ENCODE assay signal across 10 cellular contexts in genomic region chr5:1789838-1790462, GRCh38. TPM values are rescaled to one million over a fixed set of nuclear protein-coding genes. Genes with fewer than 3 reads are reported as not detected.
DNase-seq lines count a peak whose midpoint lies in the region; ATAC-seq, FAIRE-seq and TF ChIP-seq lines count a peak whose summit lies in the region.
"Had no signal": no experiment of that assay in that cellular context is flagged by ENCODE, and none has a peak within 500 bp of the region (broad histone marks: within the 10 kb centered on the region; RNA-seq: fewer than 3 reads in every experiment).

No MANE protein-coding gene starts in this region.

- H3K79me2 ChIP-seq in GM12878 (ENCODE audit: control insufficient read depth, insufficient read depth, low read length): peaks cover 2% of the 10 kb centered on the region

- H3K4me1 ChIP-seq in CD4-positive, alpha-beta memory T cell (ENCODE audit: insufficient read depth, low read length): peaks cover 46% of the 10 kb centered on the region
- H3K4me1 ChIP-seq in HUES64 (ENCODE audit: insufficient read depth, low read length): peaks cover 22% of the 10 kb centered on the region
- peaks cover 55% of the 10 kb centered on the region for H3K4me1 ChIP-seq in GM12878 (ENCODE audit: control insufficient read depth, insufficient read depth, low read length)

- H3K27ac Mint-ChIP-seq in CD4-positive, alpha-beta memory T cell: peak overlapping the region; percentile 61 to 98 (median 68)
- H3K27ac Mint-ChIP-seq in nephron progenitor cell: no peak overlapping the region

- RAD21 ChIA-PET in GM12878 (lab: Charles Lee; ENCODE audit: unreplicated experiment): interaction anchor here (1.0 kb wide), 1 partner anchor 24 kb away, joined by 3 read pairs; no protein-coding TSS in a partner anchor

- BruUV-seq in GM12878 (replicated peaks; lab: Mats Ljungman, UMichigan): TSS peak; percentile 83

- in situ Hi-C loops in GM12878 (cut with MboI): no loop called here

- FAIRE-seq in GM12878 (lab: Jason Lieb, UNC): peak; percentile 41

- POLR2A ChIA-PET in CD4-positive, alpha-beta memory T cell (lab: Charles Lee; ENCODE audit: partially characterized antibody): interaction anchor here (0.7 to 3.5 kb wide), 2 partner anchors 10 to 31 kb away, joined by 3 to 15 read pairs; partner anchors contain the start of genes MRPL36 and NDUFS6
- POLR2A ChIA-PET in GM12878 (lab: Charles Lee): interaction anchor here (1.3 to 1.8 kb wide), 2 partner anchors 10 to 11 kb away, joined by 3 to 8 read pairs; partner anchors contain the start of gene MRPL36

- H3K36me3 Mint-ChIP-seq in CD4-positive, alpha-beta memory T cell: peaks cover 0 to 6% of the 10 kb centered on the region in 2 donors
- peaks cover 4% of the 10 kb centered on the region for H3K36me3 Mint-ChIP-seq in nephron progenitor cell (ENCODE audit: low read depth)

- H3K4me2 ChIP-seq in GM12878 (ENCODE audit: control insufficient read depth, insufficient read depth): peak overlapping the region; percentile 70

- no peak overlapping the region for H3K4me3 ChIP-seq in CD4-positive, alpha-beta memory T cell (ENCODE audit: low read length in 2 of 2)
- H3K4me3 ChIP-seq in HUES64 (ENCODE audit: low read length): no peak overlapping the region
- H3K4me3 ChIP-seq in GM12878: no peak overlapping the region

- H3K4me1 Mint-ChIP-seq in CD4-positive, alpha-beta memory T cell: peaks cover 25 to 61% (median 39%) of the 10 kb centered on the region in 4 donors
- H3K4me1 Mint-ChIP-seq in nephron progenitor cell: peaks cover 46% of the 10 kb centered on the region

- intact Hi-C loops in CD4-positive, alpha-beta memory T cell (cut with micrococcal nuclease): loop anchor here (5.0 to 10.0 kb wide), 2 partner anchors 273 to 445 kb away; partner anchors contain the start of gene CLPTM1L
- intact Hi-C loops in GM12878 (cut with micrococcal nuclease; ENCODE audit: unreplicated experiment): loop anchor here (10.0 kb wide), 1 partner anchor 475 kb away; no protein-coding TSS in a partner anchor

- peak overlapping the region; percentile 48 for H2AFZ ChIP-seq in GM12878 (ENCODE audit: control insufficient read depth, low read depth, low read length)

- H3K27me3 Mint-ChIP-seq in CD4-positive, alpha-beta memory T cell: peaks cover 0 to 2% of the 10 kb centered on the region in 2 donors
- H3K27me3 Mint-ChIP-seq in nephron progenitor cell (ENCODE audit: low read depth, poor library complexity): peaks cover 12% of the 10 kb centered on the region

- H3K4me3 Mint-ChIP-seq in CD4-positive, alpha-beta memory T cell: peak overlapping the region in 6 of 8 donors; percentile 4 to 57 (median 39)
- no peak overlapping the region for H3K4me3 Mint-ChIP-seq in nephron progenitor cell

- no peak for ATAC-seq in GM12878
- ATAC-seq in GM21619 (IDR thresholded peaks at IDR 0.05; ENCODE audit: unreplicated experiment): no peak

- TF ChIP-seq CTCF in GM12878 (IDR thresholded peaks at IDR 0.05 in 2 of 3, conservative IDR thresholded peaks at IDR 0.05 in 1 of 3; ENCODE audit: control insufficient read depth in 2 of 3, extremely low read depth in 1 of 3, insufficient read depth in 1 of 3, low read depth in 3 of 3, low read length in 3 of 3) (no peak), nephron progenitor cell (IDR thresholded peaks at IDR 0.05) (no peak)

- no peaks in the 10 kb centered on the region for H3K27me3 ChIP-seq in CD4-positive, alpha-beta memory T cell (ENCODE audit: insufficient read depth, low read length)
- no peaks in the 10 kb centered on the region for H3K27me3 ChIP-seq in HUES64 (ENCODE audit: insufficient read depth, low read length)
- no peaks in the 10 kb centered on the region for H3K27me3 ChIP-seq in GM12878 (replicated peaks in 1 of 2; ENCODE audit: control insufficient read depth in 2 of 2, insufficient read depth in 2 of 2, low read length in 1 of 2)

- no peaks in the 10 kb centered on the region for H4K20me1 ChIP-seq in GM12878 (ENCODE audit: control insufficient read depth, insufficient read depth)

- TF ChIP-seq POLR2A in GM12878 (IDR thresholded peaks at IDR 0.05; ENCODE audit: low read depth, low read length): no peak

- no peak for DNase-seq in CD4-positive, alpha-beta memory T cell
- no peak for DNase-seq in GM12878 (ENCODE audit: low read depth, low spot score)
- DNase-seq in mesenteric fat pad (ENCODE audit: low spot score): peak; percentile 35
- no peak for DNase-seq in C1 segment of cervical spinal cord (lab: John Stamatoyannopoulos, UW)
- no peak for DNase-seq in kidney glomerular epithelial cell (lab: John Stamatoyannopoulos, UW)
- DNase-seq in nephron progenitor cell: no peak
- DNase-seq: activated CD4-positive, alpha-beta T cell treated with anti-CD3 and anti-CD28 coated beads, Interleukin-2, amount 50 U/mL, for 4 hours; NCI-H2171 had no signal

- WGBS in HUES64: 60% methylated on average over 10 of the region's 10 CpGs
- 63% methylated on average over 10 of the region's 10 CpGs for WGBS in GM12878 (ENCODE audit: insufficient coverage, insufficient replicate concordance, low lambda C conversion rate, missing lambda C conversion rate)

- no peaks in the 10 kb centered on the region for H3K9me3 ChIP-seq in CD4-positive, alpha-beta memory T cell (ENCODE audit: control insufficient read depth in 1 of 2, low read length in 2 of 2)
- no peaks in the 10 kb centered on the region for H3K9me3 ChIP-seq in HUES64 (ENCODE audit: insufficient read depth, low read depth, low read length)
- no peaks in the 10 kb centered on the region; the same call in 2 of the 3 replicates for H3K9me3 ChIP-seq in GM12878 (replicated peaks; ENCODE audit: control insufficient read depth, insufficient read depth, low read length)

- SMC1A ChIA-PET in GM12878 (lab: Charles Lee; ENCODE audit: uncharacterized antibody, unreplicated experiment): interaction anchor here (1.4 to 1.6 kb wide), 2 partner anchors 9 to 13 kb away, joined by 4 to 8 read pairs; partner anchors contain the start of gene MRPL36

- H3K9ac ChIP-seq in HUES64 (ENCODE audit: low read depth, low read length) (no peak overlapping the region), GM12878 (ENCODE audit: control insufficient read depth, insufficient read depth, low read length) (no peak overlapping the region)

- TF ChIP-seq RAD21 in GM12878 (IDR thresholded peaks at IDR 0.05; ENCODE audit: insufficient read depth, low read depth, low read length): no peak

- no peaks in the 10 kb centered on the region for H3K36me3 ChIP-seq in CD4-positive, alpha-beta memory T cell (ENCODE audit: insufficient read depth, low read length)
- H3K36me3 ChIP-seq in HUES64 (ENCODE audit: insufficient read depth, low read length): no peaks in the 10 kb centered on the region
- H3K36me3 ChIP-seq in GM12878 (ENCODE audit: control insufficient read depth in 2 of 2, insufficient read depth in 2 of 2, low read length in 1 of 2): no peaks in the 10 kb centered on the region

- CTCF ChIA-PET in CD4-positive, alpha-beta memory T cell (lab: Charles Lee; ENCODE audit: partially characterized antibody): interaction anchor here (0.5 kb wide), 1 partner anchor 504 kb away, joined by 3 read pairs; no protein-coding TSS in a partner anchor
- CTCF ChIA-PET in GM12878 (lab: Yijun Ruan, JAX): interaction anchor here (0.5 kb wide), 1 partner anchor 16 kb away, joined by 3 read pairs; no protein-coding TSS in a partner anchor

- H3K27ac ChIP-seq in CD4-positive, alpha-beta memory T cell (ENCODE audit: low read depth, low read length): no peak overlapping the region
- H3K27ac ChIP-seq in HUES64 (ENCODE audit: low read depth, low read length) (peak overlapping the region; percentile 21; the same call in 1 of the 2 replicates), GM12878 (ENCODE audit: control insufficient read depth, insufficient read depth) (peak overlapping the region; percentile 64)

- TF ChIP-seq EP300 in GM12878 (IDR thresholded peaks at IDR 0.05; ENCODE audit: borderline replicate concordance in 1 of 2, control insufficient read depth in 1 of 2, low read depth in 2 of 2, low read length in 2 of 2): no peak

- H3K9me3 Mint-ChIP-seq in CD4-positive, alpha-beta memory T cell: peaks cover 0 to 4% (median 0%) of the 10 kb centered on the region in 8 donors
- H3K9me3 Mint-ChIP-seq in nephron progenitor cell: no peaks in the 10 kb centered on the region

RNA-seq across cellular contexts. Expression of gene MRPL36, which starts 9.7 kb away (rescaled TPM):
- 10 to 100 TPM; 30.7 to 34.8 TPM for total RNA-seq in CD4-positive, alpha-beta memory T cell
- polyA plus RNA-seq in CD4-positive, alpha-beta memory T cell: 10 to 100 TPM; 74.6 to 85.1 TPM
- polyA plus RNA-seq in HUES64 (2013, experiment 1 of 2): 90.9 TPM
- polyA plus RNA-seq in HUES64 (2013, experiment 2 of 2): 85.1 TPM
- total RNA-seq in GM12878 (2013; cell fraction: nucleolus; rRNA removed): 10.8 and 11.5 TPM in 2 replicates
- total RNA-seq in GM12878 (2014; rRNA removed) (106 and 109 TPM in 2 replicates), GM12878 (2014; rRNA removed; fragmentation: Illumina TruSeq; extraction: Trizol) (86.8 and 103 TPM in 2 replicates), GM12878 (2021) (89.2 and 95.9 TPM in 2 replicates), mesenteric fat pad (50.4 TPM)
- polyA plus RNA-seq in GM12878 (2011; ENCODE audit: low read depth): 83.9 TPM
- polyA plus RNA-seq in GM12878 (2011; rRNA removed) (93.2 and 130 TPM in 2 replicates), GM12878 (2014; fragmentation: Illumina TruSeq; extraction: Trizol) (47.1 and 105 TPM in 2 replicates), GM12878 (2014; fragmentation: Nextera tagmentation; extraction: Ambion mirVana) (100 to 1,000 TPM; 510 to 559 TPM), GM12878 (2014; rRNA removed) (156 and 175 TPM in 2 replicates), GM12878 (2016; fragmentation: Nextera tagmentation; extraction: Ambion mirVana) (100 to 1,000 TPM; 219 to 221 TPM)
- 93.4 and 134 TPM in 2 replicates for polyA plus RNA-seq in GM12878 (2011; cell fraction: cytosol; rRNA removed)
- 68.3 and 75.4 TPM in 2 replicates for polyA plus RNA-seq in GM12878 (2011; cell fraction: nucleus; rRNA removed)
- 82.7 and 85.4 TPM in 2 replicates for polyA plus RNA-seq in GM12878 (2012)
- 47.8 and 60.0 TPM in 2 replicates for polyA minus RNA-seq in GM12878 (2011; rRNA and poly(A)+ RNA removed)
- 21.2 and 24.9 TPM in 2 replicates for polyA minus RNA-seq in GM12878 (2011; cell fraction: cytosol; rRNA and poly(A)+ RNA removed)
- polyA minus RNA-seq in GM12878 (2011; cell fraction: nucleus; rRNA and poly(A)+ RNA removed): 29.1 and 36.6 TPM in 2 replicates

RNA-seq across cellular contexts. Expression of gene NDUFS6, which starts 11.3 kb away (rescaled TPM):
- 10 to 100 TPM; 14.4 to 16.9 TPM for total RNA-seq in CD4-positive, alpha-beta memory T cell
- 10 to 100 TPM; 60.1 to 79.0 TPM for polyA plus RNA-seq in CD4-positive, alpha-beta memory T cell
- polyA plus RNA-seq in HUES64 (2013, experiment 1 of 2): 96.8 TPM
- 99.0 TPM for polyA plus RNA-seq in HUES64 (2013, experiment 2 of 2)
- 4.4 and 7.1 TPM in 2 replicates for total RNA-seq in GM12878 (2013; cell fraction: nucleolus; rRNA removed)
- total RNA-seq in GM12878 (2014; rRNA removed): 55.3 and 57.1 TPM in 2 replicates
- total RNA-seq in GM12878 (2014; rRNA removed; fragmentation: Illumina TruSeq; extraction: Trizol): 49.5 and 60.4 TPM in 2 replicates
- total RNA-seq in GM12878 (2021): 56.4 and 57.5 TPM in 2 replicates
- 14.7 TPM for polyA plus RNA-seq in GM12878 (2011; ENCODE audit: low read depth)
- polyA plus RNA-seq in GM12878 (2011; rRNA removed): 35.6 and 38.7 TPM in 2 replicates
- 88.2 and 134 TPM in 2 replicates for polyA plus RNA-seq in GM12878 (2011; cell fraction: cytosol; rRNA removed)
- 38.2 and 92.1 TPM in 2 replicates for polyA plus RNA-seq in GM12878 (2011; cell fraction: nucleus; rRNA removed)
- 47.9 and 84.2 TPM in 2 replicates for polyA plus RNA-seq in GM12878 (2012)
- 12.1 and 29.4 TPM in 2 replicates for polyA plus RNA-seq in GM12878 (2014; fragmentation: Illumina TruSeq; extraction: Trizol)
- 10 to 100 TPM; 20.7 to 59.0 TPM for polyA plus RNA-seq in GM12878 (2014; fragmentation: Nextera tagmentation; extraction: Ambion mirVana)
- polyA plus RNA-seq in GM12878 (2014; rRNA removed): 80.9 and 98.9 TPM in 2 replicates
- polyA plus RNA-seq in GM12878 (2016; fragmentation: Nextera tagmentation; extraction: Ambion mirVana): 100 to 1,000 TPM; 195 to 213 TPM
- 11.6 and 15.6 TPM in 2 replicates for polyA minus RNA-seq in GM12878 (2011; rRNA and poly(A)+ RNA removed)
- polyA minus RNA-seq in GM12878 (2011; cell fraction: cytosol; rRNA and poly(A)+ RNA removed): 13.9 and 24.0 TPM in 2 replicates
- polyA minus RNA-seq in GM12878 (2011; cell fraction: nucleus; rRNA and poly(A)+ RNA removed): 8.9 and 20.6 TPM in 2 replicates
- 26.4 TPM for total RNA-seq in mesenteric fat pad
